In the genomic region with DNA sequence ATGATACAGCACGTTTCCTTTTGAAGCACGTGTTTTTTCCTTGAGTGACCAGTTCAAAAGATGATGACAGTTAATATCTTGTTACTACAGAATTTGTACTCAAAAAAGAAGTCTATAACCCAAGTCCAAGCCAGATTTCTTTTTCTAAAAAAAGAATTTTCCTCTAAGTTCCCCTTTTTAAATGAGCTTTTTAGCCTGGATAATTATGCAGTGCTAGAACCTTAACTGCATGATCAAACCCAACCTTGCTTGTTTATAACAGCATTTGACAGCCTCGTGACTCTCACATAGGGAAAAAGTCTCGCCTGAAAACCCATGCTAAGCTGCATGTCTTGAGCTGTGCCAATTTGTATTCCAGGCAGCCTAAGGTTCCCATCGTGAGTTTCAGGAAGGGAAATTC, we compare ENCODE assay signal across 7 cellular contexts.
DNase-seq lines count a peak whose midpoint lies in the region; ATAC-seq and TF ChIP-seq lines count a peak whose summit lies in the region.
"Not testable (repeated sequence)": the region's sequence is repeated elsewhere in the genome, so short reads cannot be mapped to it uniquely, and the experiment has no call there.

No MANE protein-coding gene starts in this region.

- H3K79me2 ChIP-seq in ACC112 (ENCODE audit: control insufficient read depth, insufficient read depth, low read length, unreplicated experiment); PC-3 (ENCODE audit: low read length): not testable (repeated sequence)

- H3K4me3 ChIP-seq in ACC112 (ENCODE audit: low read depth, low read length); PC-3 (ENCODE audit: low read length); fibroblast of villous mesenchyme (ENCODE audit: low read depth, low read length); mucosa of descending colon: not testable (repeated sequence)

- H3K9me3 ChIP-seq in PC-3 (ENCODE audit: low read length); mucosa of descending colon: not testable (repeated sequence)

- not testable (repeated sequence) for BruUV-seq in PC-3 (replicated peaks; lab: Mats Ljungman, UMichigan)

- H3K27ac ChIP-seq in ACC112 (ENCODE audit: low read depth, low read length) (peak overlapping the region; percentile 44), PC-3 (ENCODE audit: low read length) (peak overlapping the region; percentile 23)

- intact Hi-C loops in PC-3 (cut with micrococcal nuclease); mucosa of descending colon (cut with DNase I, micrococcal nuclease): not testable (repeated sequence)

- POLR2A ChIA-PET in PC-3 (lab: Charles Lee; ENCODE audit: unreplicated experiment) = not testable (repeated sequence)

- CTCF ChIA-PET in PC-3 (lab: Charles Lee) = not testable (repeated sequence)

- not testable (repeated sequence) for H3K4me1 ChIP-seq in ACC112 (ENCODE audit: control insufficient read depth, insufficient read depth, low read length, unreplicated experiment); PC-3 (ENCODE audit: insufficient read depth, low read length); mucosa of descending colon (ENCODE audit: low read depth)

- not testable (repeated sequence) for H2AFZ ChIP-seq in ACC112 (ENCODE audit: low read length, unreplicated experiment)
- H2AFZ ChIP-seq in PC-3 (ENCODE audit: low read length) = peak overlapping the region; percentile 36; the same call in 1 of the 2 replicates

- not testable (repeated sequence) for H3K36me3 ChIP-seq in ACC112 (ENCODE audit: insufficient read depth, low read length); PC-3 (ENCODE audit: low read depth, low read length); mucosa of descending colon (ENCODE audit: low read depth)

- H3K9ac ChIP-seq in PC-3 (ENCODE audit: low read length) = not testable (repeated sequence)

- H3F3A ChIP-seq in PC-3 (ENCODE audit: low read length, unreplicated experiment) = not testable (repeated sequence)

- peak; percentile 57 for DNase-seq in KBM-7
- DNase-seq in MV-4-11 (lab: John Stamatoyannopoulos, UW) = peak; percentile 29
- DNase-seq in PC-3 = peak; percentile 7
- peak; percentile 0 for DNase-seq in amniotic epithelial cell (ENCODE audit: low read depth)
- DNase-seq in fibroblast of villous mesenchyme (ENCODE audit: low read depth) = peak; percentile 7
- peak in 1 of 3 donors; percentile 25 for DNase-seq in mucosa of descending colon

- not testable (repeated sequence) for H3K9me2 ChIP-seq in PC-3 (replicated peaks; ENCODE audit: low read length)

- H3K4me2 ChIP-seq in PC-3 (ENCODE audit: low read length) = not testable (repeated sequence)

- not testable (repeated sequence) for TF ChIP-seq CTCF in PC-3 (conservative IDR thresholded peaks at IDR 0.05; ENCODE audit: low read depth, low read length); fibroblast of villous mesenchyme (IDR thresholded peaks at IDR 0.05; ENCODE audit: insufficient read depth, low read depth, low read length); mucosa of descending colon (IDR thresholded peaks at IDR 0.05)

- H3K27me3 ChIP-seq in ACC112 (ENCODE audit: insufficient read depth, low read length); PC-3 (ENCODE audit: low read length): not testable (repeated sequence)

- H4K20me1 ChIP-seq in PC-3 (ENCODE audit: low read length) = not testable (repeated sequence)

- in situ Hi-C loops in KBM-7 (cut with MboI; ENCODE audit: low pct_unique_long_range_greater_than_20kb, low sequenced_read_pairs) = not testable (repeated sequence)

- not testable (repeated sequence) for ATAC-seq in PC-3
- ATAC-seq in mucosa of descending colon = peak; percentile 46
